12 cellular contexts compared by ENCODE assay signal in genomic region chr12:11763760-11764520, GRCh38.
DNase-seq lines count a peak whose midpoint lies in the region; ATAC-seq and TF ChIP-seq lines count a peak whose summit lies in the region.
"Had no signal": no experiment of that assay in that cellular context is flagged by ENCODE, and none has a peak within 500 bp of the region (broad histone marks: within the 10 kb centered on the region; RNA-seq: fewer than 3 reads in every experiment).

No MANE protein-coding gene starts in this region.

- intact Hi-C loops in spleen (cut with DNase I; ENCODE audit: low total_unique reads): no loop called here

- H3K36me3 ChIP-seq in gastroesophageal sphincter (no peaks in the 10 kb centered on the region), spleen (peaks cover 0 to 6% (median 0%) of the 10 kb centered on the region in 6 donors)

- ATAC-seq in SK-N-SH treated with all-trans-retinoic acid at 6 μM for 48 hours (peak; percentile 78), gastroesophageal sphincter (peak; percentile 28), HG02970 (IDR thresholded peaks at IDR 0.05; ENCODE audit: low FRiP score, unreplicated experiment) (no peak), HG03439 (IDR thresholded peaks at IDR 0.05; ENCODE audit: unreplicated experiment) (no peak)

- H3K4me1 ChIP-seq in gastroesophageal sphincter: peaks cover 55 to 96% (median 60%) of the 10 kb centered on the region in 3 donors
- H3K4me1 ChIP-seq in spleen: peaks cover 44 to 91% (median 76%) of the 10 kb centered on the region in 6 donors

- H3K27ac ChIP-seq in gastroesophageal sphincter (peak overlapping the region; percentile 85 to 100 (median 94)), spleen (peak overlapping the region in 6 of 8 donors; percentile 33 to 93 (median 88))
- H3K27ac ChIP-seq: 22Rv1 had no signal

- TF ChIP-seq CTCF in gastroesophageal sphincter (IDR thresholded peaks at IDR 0.05): no peak
- no peak for TF ChIP-seq CTCF in spleen (IDR thresholded peaks at IDR 0.05 in 8 of 11, conservative IDR thresholded peaks at IDR 0.05 in 3 of 11)

- H3K4me3 ChIP-seq in gastroesophageal sphincter (no peak overlapping the region), spleen (no peak overlapping the region)
- H3K4me3 ChIP-seq: adrenal gland had no signal

- TF ChIP-seq POLR2A in gastroesophageal sphincter (IDR thresholded peaks at IDR 0.05) (no peak), spleen (IDR thresholded peaks at IDR 0.05) (no peak)

- no peak for TF ChIP-seq EP300 in gastroesophageal sphincter (IDR thresholded peaks at IDR 0.05)

- H3K9me3 ChIP-seq in gastroesophageal sphincter (no peaks in the 10 kb centered on the region), spleen (no peaks in the 10 kb centered on the region)
- H3K9me3 ChIP-seq: adrenal gland had no signal

- H3K27me3 ChIP-seq in gastroesophageal sphincter: no peaks in the 10 kb centered on the region
- H3K27me3 ChIP-seq in spleen (replicated peaks in 1 of 7): no peaks in the 10 kb centered on the region
- H3K27me3 ChIP-seq: adrenal gland had no signal

- DNase-seq in NCI-H82 (lab: John Stamatoyannopoulos, UW) (peak; percentile 42), NCI-H82 treated with DMSO at 0.1 percent for 48 hours (lab: John Stamatoyannopoulos, UW; ENCODE audit: unreplicated experiment) (no peak), spleen (no peak), SKM-1 treated with dmso at 0.1 percent for 144 hours (lab: John Stamatoyannopoulos, UW; ENCODE audit: unreplicated experiment) (no peak)
- DNase-seq: adrenal gland; NCI-H187; stimulated activated CD4-positive, alpha-beta T cell treated with anti-CD3 and anti-CD28 coated beads, Interleukin-2, amount 100 ng/mL, for 48 hours had no signal

- 41 to 43% methylated on average over 6 of the region's 7 CpGs for WGBS in gastroesophageal sphincter (ENCODE audit: low coverage in 1 of 2), 2 donors
- WGBS in spleen, 5 donors: 72 to 95% (median 84%) methylated on average over 7 of the region's 7 CpGs

TF ChIP-seq in SK-N-SH treated with all-trans-retinoic acid at 6 μM for 48 hours, 23 proteins besides CTCF, POLR2A, EP300 and RAD21:
- TF ChIP-seq ZNF8 (CRISPR knock-in tag; IDR thresholded peaks at IDR 0.05): no peak
- peak; percentile 36; the same call in 1 of the 2 replicates for TF ChIP-seq GLIS3 (CRISPR knock-in tag; IDR thresholded peaks at IDR 0.05)
- TF ChIP-seq ISL1 (CRISPR knock-in tag; IDR thresholded peaks at IDR 0.05): peak; percentile 93
- peak; percentile 69; the same call in 1 of the 2 replicates for TF ChIP-seq CREB5 (CRISPR knock-in tag; IDR thresholded peaks at IDR 0.05; ENCODE audit: low read depth)
- TF ChIP-seq OSR1 (CRISPR knock-in tag; IDR thresholded peaks at IDR 0.05): no peak
- TF ChIP-seq ZC3H10 (CRISPR knock-in tag; IDR thresholded peaks at IDR 0.05): 0 out of 2 replicates have a peak, but pooled peaks have one; percentile 31
- no peak for TF ChIP-seq ZNF565 (CRISPR knock-in tag; conservative IDR thresholded peaks at IDR 0.05; ENCODE audit: low read depth)

Comparison
In these comparisons a context has a peak if more than half of its experiments do, and no peak if none do; other contexts are left out.
1. ATAC-seq: peak in SK-N-SH treated with all-trans-retinoic acid at 6 μM for 48 hours (single experiment) and gastroesophageal sphincter (single experiment); none in HG02970 (single experiment) and HG03439 (single experiment).